ENCODE assay signal across 36 cellular contexts in the genomic region with DNA sequence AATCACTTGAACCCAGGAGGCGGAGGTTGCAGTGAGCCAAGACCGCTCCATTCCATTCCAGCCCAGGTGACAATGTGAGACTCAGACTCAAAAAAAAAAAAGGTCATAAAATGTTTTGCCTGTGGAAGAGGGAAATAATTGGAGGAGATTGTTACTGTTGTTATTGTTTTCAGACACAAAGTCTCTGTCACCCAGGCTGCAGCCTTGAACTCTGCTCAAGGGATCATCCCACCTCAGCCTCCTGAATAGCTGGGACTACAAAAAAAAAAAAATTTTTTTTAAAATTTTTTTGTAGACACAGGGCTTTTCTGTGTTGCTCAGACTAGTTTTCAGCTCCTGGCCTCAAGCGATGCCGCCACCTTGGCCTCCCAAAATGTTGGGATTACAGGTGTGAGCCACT. TPM values are rescaled to one million over a fixed set of nuclear protein-coding genes. Genes with fewer than 3 reads are reported as not detected.
A peak's percentile ranks its signal among the peaks of the same experiment; 100 is the strongest.
DNase-seq lines count a peak whose midpoint lies in the region; ATAC-seq, FAIRE-seq and TF ChIP-seq lines count a peak whose summit lies in the region.
"Had no signal": no experiment of that assay in that cellular context is flagged by ENCODE, and none has a peak within 500 bp of the region (broad histone marks: within the 10 kb centered on the region; RNA-seq: fewer than 3 reads in every experiment).

No MANE protein-coding gene starts in this region.

- no peak for FAIRE-seq in HepG2 (lab: Jason Lieb, UNC)
- FAIRE-seq: A549, D721Med had no signal

- CTCF ChIA-PET in HepG2 (lab: Yijun Ruan, JAX; ENCODE audit: low intra/inter-chr PET ratio, low total read pairs), result no interaction called here
- CTCF ChIA-PET in IMR-90 (lab: Yijun Ruan, JAX), result interaction anchor here (0.7 to 1.6 kb wide), 4 partner anchors 14 to 1620 kb away, joined by 3 to 6 read pairs (median 3); no protein-coding TSS in a partner anchor
- CTCF ChIA-PET in WTC11 (lab: Charles Lee), result interaction anchor here (0.6 to 2.0 kb wide), 5 partner anchors 12 to 244 kb away, joined by 3 to 8 read pairs (median 4); no protein-coding TSS in a partner anchor

- no TSS peak for BruUV-seq in HepG2 (replicated peaks; lab: Mats Ljungman, UMichigan)
- no TSS peak for BruUV-seq in IMR-90 (replicated peaks; lab: Mats Ljungman, UMichigan)

- no peak overlapping the region for H3K56ac ChIP-seq in H9 (ENCODE audit: insufficient read length, low read depth, low read length)
- no peak overlapping the region for H3K56ac ChIP-seq in IMR-90 (ENCODE audit: extremely low read depth, insufficient read depth, low read length)

- no peak overlapping the region for H3K14ac ChIP-seq in H9 (ENCODE audit: insufficient read depth, low read length)
- no peak overlapping the region for H3K14ac ChIP-seq in IMR-90 (replicated peaks; ENCODE audit: low read depth, low read length)

- H2BK120ac ChIP-seq in H9 (ENCODE audit: low read depth, low read length, poor library complexity, severe bottlenecking) (no peak overlapping the region), IMR-90 (ENCODE audit: low read depth, low read length) (no peak overlapping the region)

- in situ Hi-C loops in HepG2 (cut with HindIII; ENCODE audit: extremely low pct_ligation_motif_present, low pct_unique_long_range_greater_than_20kb), result no loop called here
- in situ Hi-C loops in IMR-90 (cut with MboI; ENCODE audit: low sequenced_read_pairs), result no loop called here

- H2AFZ ChIP-seq in HepG2 (ENCODE audit: low read length), result no peak overlapping the region
- no peak overlapping the region for H2AFZ ChIP-seq in H9 (ENCODE audit: low read length)
- no peak overlapping the region for H2AFZ ChIP-seq in IMR-90 (replicated peaks; ENCODE audit: low read length, poor library complexity)

- no peak overlapping the region for H2BK5ac ChIP-seq in H9 (ENCODE audit: insufficient read length, low read length)
- no peak overlapping the region for H2BK5ac ChIP-seq in IMR-90 (ENCODE audit: low read depth, low read length, poor library complexity, severe bottlenecking)

- H3K4me3 Mint-ChIP-seq in H9, result no peak overlapping the region
- H3K4me3 Mint-ChIP-seq in WTC11, result no peak overlapping the region
- H3K4me3 Mint-ChIP-seq in T-helper 17 cell, result no peak overlapping the region
- H3K4me3 Mint-ChIP-seq: B cell; CD14-positive monocyte; CD4-positive, alpha-beta memory T cell; CD4-positive, alpha-beta T cell; CD4-positive, CD25-positive, alpha-beta regulatory T cell; CD8-positive, alpha-beta memory T cell; CD8-positive, alpha-beta T cell had no signal

- H3K4me1 ChIP-seq in HepG2 (ENCODE audit: insufficient read depth, low read length), result peaks cover 18% of the 10 kb centered on the region
- H3K4me1 ChIP-seq in right lobe of liver, result no peaks in the 10 kb centered on the region
- H3K4me1 ChIP-seq in H9 (ENCODE audit: insufficient read depth, low read length), result no peaks in the 10 kb centered on the region
- H3K4me1 ChIP-seq in IMR-90 (ENCODE audit: control insufficient read depth, insufficient read depth, low read length), result no peaks in the 10 kb centered on the region
- H3K4me1 ChIP-seq: BLaER1 had no signal

- H4K5ac ChIP-seq in H9 (ENCODE audit: insufficient read length, low read depth, low read length) (no peak overlapping the region), IMR-90 (ENCODE audit: low read depth, low read length) (no peak overlapping the region)

- H3K36me3 Mint-ChIP-seq in H9 (ENCODE audit: insufficient read depth in 1 of 3, low read depth in 3 of 3), result peaks cover 0 to 9% (median 7%) of the 10 kb centered on the region in 3 experiments; a peak in 5 of 7 replicates
- peaks cover 1% of the 10 kb centered on the region for H3K36me3 Mint-ChIP-seq in WTC11
- no peaks in the 10 kb centered on the region for H3K36me3 Mint-ChIP-seq in T-helper 17 cell (ENCODE audit: low read depth)

- peak overlapping the region; percentile 16; the same call in 1 of the 2 replicates for H3K4me2 ChIP-seq in HepG2 (ENCODE audit: low read depth, low read length)
- H3K4me2 ChIP-seq in H9 (ENCODE audit: insufficient read depth, insufficient read length, low read length), result no peak overlapping the region
- H3K4me2 ChIP-seq in IMR-90 (ENCODE audit: low read depth, low read length), result no peak overlapping the region
- H3K4me2 ChIP-seq: A549; BLaER1; BLaER1 treated with 17β-estradiol and CSF1 and Interleukin-3, amounts not matched to agents 10 nM and 100 nM had no signal

- H3K79me1 ChIP-seq in H9 (ENCODE audit: insufficient read depth, low read depth, low read length, poor library complexity, severe bottlenecking) (no peaks in the 10 kb centered on the region), IMR-90 (ENCODE audit: low read depth in 1 of 2, low read length in 2 of 2) (peaks cover 30 to 47% of the 10 kb centered on the region in 2 experiments)

- H3K27me3 ChIP-seq in HepG2 (ENCODE audit: control insufficient read depth in 1 of 2, insufficient read depth in 2 of 2, low read length in 2 of 2), result no peaks in the 10 kb centered on the region
- H3K27me3 ChIP-seq in right lobe of liver, result no peaks in the 10 kb centered on the region
- H3K27me3 ChIP-seq in H9 (ENCODE audit: insufficient read depth, low read length), result no peaks in the 10 kb centered on the region
- H3K27me3 ChIP-seq in IMR-90 (ENCODE audit: control insufficient read depth, insufficient read depth, low read length), result no peaks in the 10 kb centered on the region
- H3K27me3 ChIP-seq: BE2C; BLaER1; BLaER1 treated with 17β-estradiol and CSF1 and Interleukin-3, amounts not matched to agents 10 nM and 100 nM had no signal

- H3K23me2 ChIP-seq in H9 (ENCODE audit: insufficient read length, low read depth, low read length, poor library complexity, severe bottlenecking), result no peaks in the 10 kb centered on the region

- H3K27ac Mint-ChIP-seq in H9 (peak overlapping the region in 2 of 3 experiments; percentile 26 to 54; a peak in 2 of 7 replicates), WTC11 (peak overlapping the region; percentile 17; the same call in 1 of the 2 replicates), T-helper 17 cell (no peak overlapping the region)
- H3K27ac Mint-ChIP-seq: B cell; CD4-positive, alpha-beta T cell; CD8-positive, alpha-beta T cell had no signal

- H3K4me3 ChIP-seq in HepG2 (replicated peaks in 1 of 3; ENCODE audit: insufficient read depth in 1 of 3, low read depth in 2 of 3, low read length in 3 of 3), result no peak overlapping the region
- H3K4me3 ChIP-seq in right lobe of liver, result no peak overlapping the region
- no peak overlapping the region for H3K4me3 ChIP-seq in IMR-90 (ENCODE audit: insufficient read depth, low read depth, low read length)
- H3K4me3 ChIP-seq: A549; BLaER1; BLaER1 treated with 17β-estradiol and CSF1 and Interleukin-3, amounts not matched to agents 10 nM and 100 nM had no signal

- no peak overlapping the region for H3K23ac ChIP-seq in H9 (ENCODE audit: insufficient read length, low read depth, low read length)
- H3K23ac ChIP-seq in IMR-90 (ENCODE audit: low read depth, low read length), result peak overlapping the region; percentile 49; the same call in 1 of the 2 replicates

- H3K18ac ChIP-seq in H9 (ENCODE audit: insufficient read length, low read depth, low read length) (no peak overlapping the region), IMR-90 (ENCODE audit: low read depth, low read length) (no peak overlapping the region)

- H3K36me3 ChIP-seq in HepG2 (replicated peaks in 1 of 2; ENCODE audit: control insufficient read depth in 1 of 2, insufficient read depth in 2 of 2, low read length in 2 of 2), result no peaks in the 10 kb centered on the region
- H3K36me3 ChIP-seq in right lobe of liver, result no peaks in the 10 kb centered on the region
- no peaks in the 10 kb centered on the region for H3K36me3 ChIP-seq in IMR-90 (ENCODE audit: control insufficient read depth, insufficient read depth, low read length)
- H3K36me3 ChIP-seq: BE2C had no signal

- H4K8ac ChIP-seq in H9 (replicated peaks; ENCODE audit: insufficient read length, low read depth, low read length) (no peak overlapping the region), IMR-90 (ENCODE audit: low read depth in 2 of 2, low read length in 2 of 2) (no peak overlapping the region)

- H3K79me2 ChIP-seq in HepG2 (ENCODE audit: insufficient read depth, low read length) (peaks cover 62% of the 10 kb centered on the region), H9 (ENCODE audit: insufficient read depth, low read length) (no peaks in the 10 kb centered on the region; the same call in 1 of the 2 replicates)

- H3K4me1 Mint-ChIP-seq in H9, result peaks cover 37 to 53% of the 10 kb centered on the region in 2 experiments
- peaks cover 46% of the 10 kb centered on the region for H3K4me1 Mint-ChIP-seq in WTC11
- peaks cover 38% of the 10 kb centered on the region for H3K4me1 Mint-ChIP-seq in T-helper 17 cell

- ATAC-seq in HepG2 (peak; percentile 72), right lobe of liver (no peak), IMR-90 (ENCODE audit: low read depth) (no peak), WTC11 (no peak), T-helper 17 cell (no peak), HG03108 (IDR thresholded peaks at IDR 0.05; ENCODE audit: unreplicated experiment) (no peak)
- ATAC-seq: CD8-positive, alpha-beta T cell had no signal

- H3K27me3 Mint-ChIP-seq in H9 (ENCODE audit: low read depth) (no peaks in the 10 kb centered on the region), WTC11 (ENCODE audit: low read depth) (no peaks in the 10 kb centered on the region), T-helper 17 cell (no peaks in the 10 kb centered on the region)
- H3K27me3 Mint-ChIP-seq: B cell; CD4-positive, alpha-beta memory T cell; CD4-positive, alpha-beta T cell; CD4-positive, CD25-positive, alpha-beta regulatory T cell; CD8-positive, alpha-beta memory T cell had no signal

- H2BK20ac ChIP-seq in H9 (ENCODE audit: low read depth, low read length, poor library complexity, severe bottlenecking) (no peak overlapping the region), IMR-90 (ENCODE audit: low read depth, low read length) (no peak overlapping the region)

- POLR2A ChIA-PET in HepG2 (lab: Yijun Ruan, JAX), result interaction anchor here (1.2 kb wide), 1 partner anchor 37 kb away, joined by 3 read pairs; no protein-coding TSS in a partner anchor
- POLR2A ChIA-PET in IMR-90 (lab: Charles Lee; ENCODE audit: unreplicated experiment), result no interaction called here
- POLR2A ChIA-PET in WTC11 (lab: Charles Lee), result no interaction called here

- no peak overlapping the region for H4K91ac ChIP-seq in H9 (ENCODE audit: insufficient read length, low read depth, low read length)
- H4K91ac ChIP-seq in IMR-90 (ENCODE audit: insufficient read depth, low read depth, low read length), result no peak overlapping the region

- H3K9me3 ChIP-seq in HepG2 (ENCODE audit: low read length) (no peaks in the 10 kb centered on the region), right lobe of liver (no peaks in the 10 kb centered on the region), H9 (ENCODE audit: control insufficient read depth, low read depth, low read length) (no peaks in the 10 kb centered on the region), IMR-90 (ENCODE audit: control insufficient read depth, insufficient read depth, low read length) (no peaks in the 10 kb centered on the region; the same call in 1 of the 2 replicates), T-helper 17 cell (ENCODE audit: control insufficient read depth, low read length, poor library complexity, severe bottlenecking) (no peaks in the 10 kb centered on the region)
- H3K9me3 ChIP-seq: A549, BE2C, Caco-2 had no signal

- H3K4ac ChIP-seq in H9 (ENCODE audit: low read depth, low read length) (no peak overlapping the region), IMR-90 (ENCODE audit: low read depth, low read length) (no peak overlapping the region)

- H3K9ac ChIP-seq in HepG2 (ENCODE audit: insufficient read depth, low read depth, low read length) (peak overlapping the region; percentile 8; the same call in 1 of the 2 replicates), H9 (ENCODE audit: extremely low read depth, insufficient read length, low read length) (no peak overlapping the region), IMR-90 (ENCODE audit: low read depth, low read length) (no peak overlapping the region)
- H3K9ac ChIP-seq: BLaER1; BLaER1 treated with 17β-estradiol and CSF1 and Interleukin-3, amounts not matched to agents 10 nM and 100 nM had no signal

- H3K27ac ChIP-seq in HepG2 (ENCODE audit: extremely low read length, insufficient read depth, low read length), result peak overlapping the region; percentile 61
- H3K27ac ChIP-seq in right lobe of liver, result no peak overlapping the region
- H3K27ac ChIP-seq in H9 (ENCODE audit: insufficient read length, low read depth, low read length), result no peak overlapping the region
- no peak overlapping the region for H3K27ac ChIP-seq in IMR-90 (ENCODE audit: insufficient read depth, low read length)
- H3K27ac ChIP-seq: 22Rv1; A549; BLaER1; BLaER1 treated with 17β-estradiol and CSF1 and Interleukin-3, amounts not matched to agents 10 nM and 100 nM; C4-2B had no signal

- H2AK5ac ChIP-seq in H9 (ENCODE audit: insufficient read length, low read length) (no peak overlapping the region), IMR-90 (ENCODE audit: low read depth, low read length) (no peak overlapping the region)

- H3T11ph ChIP-seq in H9 (ENCODE audit: low read length), result no peak overlapping the region

- no peak overlapping the region for H2AK9ac ChIP-seq in IMR-90 (replicated peaks; ENCODE audit: low read depth, low read length, poor library complexity)

- DNase-seq in HepG2 (ENCODE audit: low spot score) (peak; percentile 60), right lobe of liver (no peak), H9 (no peak), IMR-90 (no peak), WTC11 (ENCODE audit: low spot score) (no peak), T-helper 17 cell (no peak)
- DNase-seq in activated CD8-positive, alpha-beta memory T cell treated with anti-CD3 and anti-CD28 coated beads, Interleukin-2, amount 50 U/mL, for 4 hours, result no peak
- DNase-seq: 8988T; ACHN; AML-193; BE2C; C1 segment of cervical spinal cord; Caco-2; Calu3; CD4-positive, alpha-beta memory T cell; CD4-positive, alpha-beta T cell; CD4-positive, CD25-positive, alpha-beta regulatory T cell; CD8-positive, alpha-beta memory T cell; CD8-positive, alpha-beta T cell; COR-L47; DMS 273 treated with DMSO at 0.1 percent for 48 hours; DMS153; DMS53; DMS79; DMS79 treated with DMSO at 0.1 percent for 48 hours; DND-41; EL had no signal

- no peak for TF ChIP-seq RAD21 in HepG2 (CRISPR knock-in tag; IDR thresholded peaks at IDR 0.05)
- no peak for TF ChIP-seq RAD21 in IMR-90 (IDR thresholded peaks at IDR 0.05; ENCODE audit: low read length)

- H2BK12ac ChIP-seq in H9 (ENCODE audit: insufficient read length, low read depth, low read length), result no peak overlapping the region

- H3K9me3 Mint-ChIP-seq in H9, result peaks cover 0 to 3% of the 10 kb centered on the region in 2 experiments; a peak in 1 of 5 replicates
- H3K9me3 Mint-ChIP-seq in WTC11, result peaks cover 2% of the 10 kb centered on the region
- H3K9me3 Mint-ChIP-seq: CD8-positive, alpha-beta T cell had no signal

- TF ChIP-seq POLR2A in HepG2 (IDR thresholded peaks at IDR 0.05; ENCODE audit: insufficient read depth in 1 of 2, low read depth in 2 of 2, low read length in 2 of 2) (no peak), right lobe of liver (IDR thresholded peaks at IDR 0.05) (no peak), IMR-90 (IDR thresholded peaks at IDR 0.05; ENCODE audit: low read depth, low read length) (no peak)

- intact Hi-C loops in HepG2 (cut with micrococcal nuclease; ENCODE audit: unreplicated experiment) (loop anchor here (10.0 kb wide), 2 partner anchors 71 to 231 kb away; a partner anchor contains a TSS), right lobe of liver (cut with DNase I) (no loop called here), IMR-90 (cut with micrococcal nuclease) (loop anchor here (2.0 to 5.0 kb wide), 3 partner anchors 144 to 244 kb away; no protein-coding TSS in a partner anchor)

- H3K9me1 ChIP-seq in IMR-90 (ENCODE audit: insufficient read depth, low read length), result 0 out of 2 replicates have a peak, but pooled peaks cover 3% of the 10 kb centered on the region

- WGBS in HepG2 (ENCODE audit: low lambda C conversion rate), result 92% methylated on average over 4 of the region's 4 CpGs
- WGBS in right lobe of liver (ENCODE audit: insufficient coverage, low coverage, low lambda C conversion rate, missing lambda C conversion rate), result 91% methylated on average over 4 of the region's 4 CpGs
- no CpG with 5 or more reads among the region's 4 CpGs for WGBS in H9 (ENCODE audit: extremely low coverage, insufficient read length, low lambda C conversion rate)
- WGBS in IMR-90 (ENCODE audit: extremely low coverage in 2 of 2, insufficient read length in 1 of 2), 2 experiments, result no CpG with 5 or more reads among the region's 4 CpGs

- dilution Hi-C loops in IMR-90 (cut with HindIII; ENCODE audit: low sequenced_read_pairs, unreplicated experiment), result no loop called here

- TF ChIP-seq EP300 in HepG2 (IDR thresholded peaks at IDR 0.05; ENCODE audit: low read depth in 2 of 2, low read length in 2 of 2) (no peak), HepG2 (CRISPR knock-in tag; IDR thresholded peaks at IDR 0.05; ENCODE audit: borderline replicate concordance) (no peak)

- peaks cover 14% of the 10 kb centered on the region for H4K20me1 ChIP-seq in HepG2 (ENCODE audit: insufficient read depth, low read length)
- H4K20me1 ChIP-seq in H9 (ENCODE audit: control insufficient read depth, insufficient read depth, insufficient read length), result no peaks in the 10 kb centered on the region
- peaks cover 5% of the 10 kb centered on the region; the same call in 1 of the 2 replicates for H4K20me1 ChIP-seq in IMR-90 (ENCODE audit: insufficient read depth, low read length)

- TF ChIP-seq CTCF in HepG2 (CRISPR knock-in tag; IDR thresholded peaks at IDR 0.05) (no peak), right lobe of liver (IDR thresholded peaks at IDR 0.05) (no peak), H9 (conservative IDR thresholded peaks at IDR 0.05) (no peak), IMR-90 (conservative IDR thresholded peaks at IDR 0.05; ENCODE audit: low read depth, low read length) (no peak), WTC11 (IDR thresholded peaks at IDR 0.05) (no peak)

- H2BK15ac ChIP-seq in H9 (ENCODE audit: low read depth, low read length) (no peak overlapping the region), IMR-90 (ENCODE audit: low read depth, low read length) (no peak overlapping the region)

RNA-seq across cellular contexts. Expression of a gene that starts 33.9 kb away (rescaled TPM):
- total RNA-seq in HepG2 (2016; rRNA removed; fragmentation: Illumina TruSeq; extraction: Trizol), result 15.9 and 16.4 TPM in 2 replicates
- total RNA-seq in HepG2 (2016; cell fraction: cytosol; rRNA removed; fragmentation: Illumina TruSeq; extraction: Trizol; ENCODE audit: low read depth), result 3.6 and 6.2 TPM in 2 replicates
- total RNA-seq in HepG2 (2016; cell fraction: insoluble cytoplasmic fraction; rRNA removed; fragmentation: Illumina TruSeq; extraction: Trizol), result 12.0 and 15.2 TPM in 2 replicates
- total RNA-seq in HepG2 (2016; cell fraction: membrane; rRNA removed; fragmentation: Illumina TruSeq; extraction: Trizol), result 4.5 and 7.3 TPM in 2 replicates
- 32.4 and 40.0 TPM in 2 replicates for total RNA-seq in HepG2 (2016; cell fraction: nucleus; rRNA removed; fragmentation: Illumina TruSeq; extraction: Trizol)
- polyA plus RNA-seq in HepG2 (2011; rRNA removed), result 16.7 and 22.2 TPM in 2 replicates
- 10.0 and 13.2 TPM in 2 replicates for polyA plus RNA-seq in HepG2 (2011; cell fraction: cytosol; rRNA removed)
- polyA plus RNA-seq in HepG2 (2011; cell fraction: nucleus; rRNA removed), result 19.1 and 23.4 TPM in 2 replicates
- polyA plus RNA-seq in HepG2 (2012), result 9.7 and 11.2 TPM in 2 replicates
- 0.29 and 0.60 TPM in 2 replicates for polyA plus RNA-seq in HepG2 (2016; cell fraction: cytosol; fragmentation: Illumina TruSeq; extraction: Trizol; ENCODE audit: low read depth)
- 9.6 and 10.1 TPM in 2 replicates for polyA plus RNA-seq in HepG2 (2016; cell fraction: insoluble cytoplasmic fraction; fragmentation: Illumina TruSeq; extraction: Trizol; ENCODE audit: low read depth)
- polyA plus RNA-seq in HepG2 (2016; cell fraction: membrane; fragmentation: Illumina TruSeq; extraction: Trizol; ENCODE audit: low read depth), result 1.5 and 2.1 TPM in 2 replicates
- polyA plus RNA-seq in HepG2 (2016; cell fraction: nucleus; fragmentation: Illumina TruSeq; extraction: Trizol; ENCODE audit: insufficient read depth, low read depth), result 15.3 and 19.9 TPM in 2 replicates
- 53.9 and 96.2 TPM in 2 replicates for polyA minus RNA-seq in HepG2 (2011; rRNA and poly(A)+ RNA removed; ENCODE audit: low replicate concordance)
- polyA minus RNA-seq in HepG2 (2011; cell fraction: cytosol; rRNA and poly(A)+ RNA removed), result 23.7 and 25.9 TPM in 2 replicates
- polyA minus RNA-seq in HepG2 (2011; cell fraction: nucleus; rRNA and poly(A)+ RNA removed), result 155 and 159 TPM in 2 replicates
- 10 to 100 TPM in 2 of 6 experiments, 1 to 10 TPM in 4; 6.2 to 11.8 (median 9.1) TPM for total RNA-seq in right lobe of liver
- 61.9 and 63.8 TPM in 2 replicates for total RNA-seq in H9 (2021)
- 27.5 and 28.1 TPM in 2 replicates for total RNA-seq in IMR-90 (2012; rRNA removed)
- 5.2 and 5.4 TPM in 2 replicates for polyA plus RNA-seq in IMR-90 (2012; rRNA removed)
- polyA plus RNA-seq in IMR-90 (2012; cell fraction: cytosol; rRNA removed), result 1.0 and 5.4 TPM in 2 replicates
- 2.7 and 13.5 TPM in 2 replicates for polyA plus RNA-seq in IMR-90 (2012; cell fraction: nucleus; rRNA removed; ENCODE audit: low replicate concordance)
- total RNA-seq in WTC11 (2021), result 33.9 to 47.0 TPM (median 38.1 TPM) in 3 replicates
- total RNA-seq in T-helper 17 cell, result 10 to 100 TPM; 63.1 to 63.3 TPM

Comparison
In these comparisons a context has a peak if more than half of its experiments do, and no peak if none do; other contexts are left out.
1. intact Hi-C loops: an anchor here in HepG2 (10.0 kb wide) and IMR-90 (2.0 to 5.0 kb wide); none called in right lobe of liver.